ENCODE assay signal across 8 cellular contexts in the genomic region with DNA sequence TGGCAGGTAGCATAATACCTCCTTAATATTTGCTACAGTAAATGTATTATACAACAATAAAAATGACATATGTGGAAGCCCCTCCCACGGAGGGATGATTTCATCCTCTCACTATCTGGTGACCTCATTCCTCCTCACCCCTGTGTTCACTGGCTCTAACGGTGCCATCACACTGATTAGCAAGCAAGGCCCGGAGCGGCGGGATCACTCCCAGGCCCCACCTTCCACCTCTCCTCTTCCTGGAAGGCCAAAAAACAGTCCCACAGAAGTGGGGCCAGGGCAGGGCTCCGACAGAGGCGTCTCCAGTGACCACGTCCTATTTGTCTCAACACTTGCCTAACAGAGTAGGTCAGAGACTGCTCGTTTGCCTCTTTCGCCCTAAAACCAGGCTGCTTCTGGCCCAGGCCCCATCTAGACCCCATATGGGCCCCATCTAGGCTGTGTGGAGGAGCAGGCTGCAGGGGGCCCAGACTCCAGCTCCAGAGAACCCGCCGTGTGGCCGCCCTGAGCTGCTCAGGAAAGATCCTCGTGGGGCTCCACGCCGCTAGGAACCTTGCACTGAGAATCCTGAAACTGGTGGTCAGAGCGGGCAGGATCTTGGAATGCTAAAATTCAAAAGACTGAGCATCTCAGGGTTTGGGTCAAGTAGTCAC. TPM values are rescaled to one million over a fixed set of nuclear protein-coding genes. Genes with fewer than 3 reads are reported as not detected.
A peak's percentile ranks its signal among the peaks of the same experiment; 100 is the strongest.
DNase-seq lines count a peak whose midpoint lies in the region; ATAC-seq and FAIRE-seq lines count a peak whose summit lies in the region.

No MANE protein-coding gene starts in this region.

- H3K4me3 Mint-ChIP-seq in CD8-positive, alpha-beta memory T cell = peak overlapping the region; percentile 91 to 100 (median 98)
- peak overlapping the region; percentile 93 to 99 (median 96) for H3K4me3 Mint-ChIP-seq in immature natural killer cell

- H3K36me3 ChIP-seq in CD8-positive, alpha-beta memory T cell (ENCODE audit: insufficient read depth, low read length) = peaks cover 15% of the 10 kb centered on the region

- no peak for FAIRE-seq in RCC 7860 (lab: Jason Lieb, UNC)

- peaks cover 80% of the 10 kb centered on the region for H3K4me1 ChIP-seq in CD8-positive, alpha-beta memory T cell (ENCODE audit: insufficient read depth, low read length)

- H3K27ac Mint-ChIP-seq in CD8-positive, alpha-beta memory T cell = peak overlapping the region; percentile 88 to 100 (median 99)
- peak overlapping the region; percentile 91 to 99 for H3K27ac Mint-ChIP-seq in activated naive CD4-positive, alpha-beta T cell treated with anti-CD3 and anti-CD28 coated beads, Interleukin-2, amount 50 U/mL, for 72 hours
- H3K27ac Mint-ChIP-seq in immature natural killer cell = peak overlapping the region; percentile 98 to 100 (median 99)

- POLR2A ChIA-PET in CD8-positive, alpha-beta memory T cell (lab: Charles Lee) = interaction anchor here (0.5 to 9.8 kb wide), 2 partner anchors 12 to 1085 kb away, joined by 5 to 79 read pairs; no protein-coding TSS in a partner anchor

- H3K36me3 Mint-ChIP-seq in CD8-positive, alpha-beta memory T cell = peaks cover 17 to 63% (median 18%) of the 10 kb centered on the region in 3 donors
- peaks cover 30 to 39% of the 10 kb centered on the region in 2 donors for H3K36me3 Mint-ChIP-seq in activated naive CD4-positive, alpha-beta T cell treated with anti-CD3 and anti-CD28 coated beads, Interleukin-2, amount 50 U/mL, for 72 hours
- H3K36me3 Mint-ChIP-seq in immature natural killer cell = peaks cover 16 to 30% (median 23%) of the 10 kb centered on the region in 3 donors

- peak; percentile 59 to 80 (median 63) for DNase-seq in CD8-positive, alpha-beta memory T cell
- peak; percentile 73 for DNase-seq in RCC 7860 (ENCODE audit: low spot score)
- peak in 1 of 2 donors; percentile 73 for DNase-seq in activated naive CD4-positive, alpha-beta T cell treated with anti-CD3 and anti-CD28 coated beads, Interleukin-2, amount 50 U/mL, for 72 hours (ENCODE audit: low spot score in 2 of 2)
- DNase-seq in immature natural killer cell = peak; percentile 66 to 70 (median 67)
- peak; percentile 43 to 44 for DNase-seq in stimulated activated CD8-positive, alpha-beta memory T cell treated with anti-CD3 and anti-CD28 coated beads, Interleukin-7, amount 100 ng/mL, for 4 hours (ENCODE audit: low read depth in 2 of 2)
- DNase-seq in NCI-H82 (lab: John Stamatoyannopoulos, UW) = no peak

- no peaks in the 10 kb centered on the region for H3K27me3 ChIP-seq in CD8-positive, alpha-beta memory T cell (ENCODE audit: insufficient read depth, low read length, poor library complexity, severe bottlenecking)

- H3K27ac ChIP-seq in CD8-positive, alpha-beta memory T cell (ENCODE audit: low read depth, low read length) = peak overlapping the region; percentile 92

- peaks cover 0 to 4% of the 10 kb centered on the region in 2 donors for H3K27me3 Mint-ChIP-seq in CD8-positive, alpha-beta memory T cell
- peaks cover 32 to 49% (median 43%) of the 10 kb centered on the region in 3 donors for H3K27me3 Mint-ChIP-seq in immature natural killer cell (ENCODE audit: low read depth in 3 of 3)

- H3K4me1 Mint-ChIP-seq in CD8-positive, alpha-beta memory T cell = peaks cover 65 to 84% (median 78%) of the 10 kb centered on the region in 3 donors
- H3K4me1 Mint-ChIP-seq in immature natural killer cell = peaks cover 89 to 93% of the 10 kb centered on the region in 2 donors

- peak; percentile 50 to 55 for ATAC-seq in activated naive CD4-positive, alpha-beta T cell treated with anti-CD3 and anti-CD28 coated beads, Interleukin-2, amount 50 U/mL, for 72 hours
- ATAC-seq in GM21576 (IDR thresholded peaks at IDR 0.05; ENCODE audit: unreplicated experiment) (no peak), HG03565 (IDR thresholded peaks at IDR 0.05; ENCODE audit: unreplicated experiment) (no peak)

- no peaks in the 10 kb centered on the region for H3K9me3 Mint-ChIP-seq in CD8-positive, alpha-beta memory T cell
- peaks cover 0 to 3% of the 10 kb centered on the region in 2 donors for H3K9me3 Mint-ChIP-seq in activated naive CD4-positive, alpha-beta T cell treated with anti-CD3 and anti-CD28 coated beads, Interleukin-2, amount 50 U/mL, for 72 hours
- no peaks in the 10 kb centered on the region for H3K9me3 Mint-ChIP-seq in immature natural killer cell

- peak overlapping the region; percentile 87 for H3K4me3 ChIP-seq in CD8-positive, alpha-beta memory T cell (ENCODE audit: low read length)

- H3K9me3 ChIP-seq in CD8-positive, alpha-beta memory T cell (ENCODE audit: low read length) = no peaks in the 10 kb centered on the region

- CTCF ChIA-PET in CD8-positive, alpha-beta memory T cell (lab: Charles Lee) = interaction anchor here (0.7 to 16.8 kb wide), 3 partner anchors 12 to 66 kb away, joined by 3 to 330 read pairs (median 7); no protein-coding TSS in a partner anchor

RNA-seq across cellular contexts. Expression of a gene that starts 3.7 kb away (rescaled TPM):
- 10 to 100 TPM; 37.0 to 37.7 TPM for total RNA-seq in CD8-positive, alpha-beta memory T cell
- polyA plus RNA-seq in CD8-positive, alpha-beta memory T cell = 760 TPM
- total RNA-seq in activated naive CD4-positive, alpha-beta T cell treated with anti-CD3 and anti-CD28 coated beads, Interleukin-2, amount 50 U/mL, for 72 hours = 10 to 100 TPM; 30.0 to 35.9 TPM
- polyA plus RNA-seq in immature natural killer cell = 100 to 1,000 TPM; 429 to 815 (median 508) TPM

RNA-seq across cellular contexts. Expression of a gene that starts 32.1 kb away (rescaled TPM):
- total RNA-seq in CD8-positive, alpha-beta memory T cell = not detected
- polyA plus RNA-seq in CD8-positive, alpha-beta memory T cell = 0.66 TPM
- under 1 TPM in 1 of 2 donors, not detected in 1; 0.09 TPM for total RNA-seq in activated naive CD4-positive, alpha-beta T cell treated with anti-CD3 and anti-CD28 coated beads, Interleukin-2, amount 50 U/mL, for 72 hours
- under 1 TPM in 1 of 3 donors, not detected in 2; 0.47 TPM for polyA plus RNA-seq in immature natural killer cell

Comparison
In these comparisons a context has a peak if more than half of its experiments do, and no peak if none do; other contexts are left out.
1. ATAC-seq: peak in activated naive CD4-positive, alpha-beta T cell treated with anti-CD3 and anti-CD28 coated beads, Interleukin-2, amount 50 U/mL, for 72 hours (2 of 2); none in GM21576 (single experiment) and HG03565 (single experiment).
2. Peak in every context shown above with its lines, with median percentiles within 50 percentile points of each other: H3K27ac Mint-ChIP-seq.